9 cellular contexts compared by ENCODE assay signal in genomic region chr17:2090804-2091534, GRCh38. TPM values are rescaled to one million over a fixed set of nuclear protein-coding genes. Genes with fewer than 3 reads are reported as not detected.
DNase-seq lines count a peak whose midpoint lies in the region; ATAC-seq and TF ChIP-seq lines count a peak whose summit lies in the region.
"Had no signal": no experiment of that assay in that cellular context is flagged by ENCODE, and none has a peak within 500 bp of the region (broad histone marks: within the 10 kb centered on the region; RNA-seq: fewer than 3 reads in every experiment).

No MANE protein-coding gene starts in this region.

- no peak overlapping the region for H3K9ac ChIP-seq in KMS-11

- no peaks in the 10 kb centered on the region for H3K9me3 ChIP-seq in breast epithelium
- no peaks in the 10 kb centered on the region for H3K9me3 ChIP-seq in left lung

- peak; percentile 5 for ATAC-seq in left lung
- ATAC-seq in GM21825 (IDR thresholded peaks at IDR 0.05; ENCODE audit: unreplicated experiment) = no peak
- no peak for ATAC-seq in HG02588 (IDR thresholded peaks at IDR 0.05; ENCODE audit: unreplicated experiment)

- no peak overlapping the region for H2AFZ ChIP-seq in KMS-11 (ENCODE audit: low read depth)

- H3K4me1 ChIP-seq in KMS-11 (ENCODE audit: low read depth, poor library complexity, severe bottlenecking) (peaks cover 64% of the 10 kb centered on the region), breast epithelium (peaks cover 4 to 14% of the 10 kb centered on the region in 2 donors), left lung (peaks cover 50 to 79% of the 10 kb centered on the region in 2 donors)

- TF ChIP-seq CTCF in BJ (IDR thresholded peaks at IDR 0.05; ENCODE audit: insufficient read depth, low read depth, low read length) = peak; percentile 66
- TF ChIP-seq CTCF in KMS-11 (conservative IDR thresholded peaks at IDR 0.05; ENCODE audit: low read depth, low read length) = no peak
- TF ChIP-seq CTCF in breast epithelium (IDR thresholded peaks at IDR 0.05) = peak in 1 of 3 donors; percentile 30
- peak in 1 of 2 donors; percentile 29 for TF ChIP-seq CTCF in left lung (IDR thresholded peaks at IDR 0.05)

- no peak overlapping the region for H3K27ac ChIP-seq in KMS-11
- H3K27ac ChIP-seq in breast epithelium = peak overlapping the region; percentile 88 to 91
- H3K27ac ChIP-seq in left lung = peak overlapping the region; percentile 20 to 87

- H3K4me3 ChIP-seq in BJ (ENCODE audit: low read depth, low read length) (no peak overlapping the region), KMS-11 (IDR thresholded peaks at IDR 0.05; ENCODE audit: insufficient read depth, low read depth, low read length) (no peak overlapping the region), breast epithelium (no peak overlapping the region), left lung (no peak overlapping the region)

- POLR2A ChIA-PET in BJ (lab: Charles Lee) = interaction anchor here (0.9 to 1.0 kb wide), 2 partner anchors 12 to 22 kb away, joined by 3 to 4 read pairs; no protein-coding TSS in a partner anchor

- peak overlapping the region; percentile 81 for H3K4me2 ChIP-seq in KMS-11

- DNase-seq in BJ (ENCODE audit: low read depth) (peak; percentile 83), breast epithelium (ENCODE audit: low spot score in 2 of 2) (no peak), left lung (no peak), NCI-H82 (lab: John Stamatoyannopoulos, UW) (no peak), DMS53 treated with DMSO at 0.1 percent for 48 hours (lab: John Stamatoyannopoulos, UW; ENCODE audit: unreplicated experiment) (no peak)
- DNase-seq: naive B cell had no signal

- no peaks in the 10 kb centered on the region for H4K20me1 ChIP-seq in KMS-11 (ENCODE audit: insufficient read depth)

- H3K79me2 ChIP-seq in KMS-11 (ENCODE audit: insufficient read depth, low read depth) = no peaks in the 10 kb centered on the region

- peaks cover 2% of the 10 kb centered on the region; the same call in 1 of the 2 replicates for H3K36me3 ChIP-seq in BJ (ENCODE audit: control insufficient read depth, insufficient read depth, low read length)
- no peaks in the 10 kb centered on the region for H3K36me3 ChIP-seq in KMS-11 (ENCODE audit: insufficient read depth)
- H3K36me3 ChIP-seq in breast epithelium = no peaks in the 10 kb centered on the region
- no peaks in the 10 kb centered on the region for H3K36me3 ChIP-seq in left lung

- CTCF ChIA-PET in BJ (lab: Yijun Ruan, JAX) = interaction anchor here (0.6 to 3.8 kb wide), 12 partner anchors 10 to 548 kb away, joined by 3 to 40 read pairs (median 4); partner anchors contain the start of gene HIC1

- H3K27me3 ChIP-seq in BJ (ENCODE audit: control insufficient read depth, insufficient read depth, low read length) (no peaks in the 10 kb centered on the region), KMS-11 (ENCODE audit: insufficient read depth, low read depth) (no peaks in the 10 kb centered on the region), breast epithelium (no peaks in the 10 kb centered on the region), left lung (no peaks in the 10 kb centered on the region)

- intact Hi-C loops in breast epithelium (cut with DNase I; ENCODE audit: low total_unique reads) (no loop called here), left lung (cut with DNase I) (no loop called here)

- no peak for TF ChIP-seq POLR2A in breast epithelium (IDR thresholded peaks at IDR 0.05)

RNA-seq across cellular contexts. Expression of gene HIC1, which starts 36.1 kb away (rescaled TPM):
- 14.8 and 15.1 TPM in 2 replicates for polyA plus RNA-seq in BJ (2011; rRNA removed)
- polyA minus RNA-seq in BJ (2011; rRNA and poly(A)+ RNA removed) = 10.3 and 11.1 TPM in 2 replicates
- total RNA-seq in breast epithelium = 10 to 100 TPM; 12.6 to 16.4 (median 12.7) TPM
- 10 to 100 TPM; 25.5 to 28.2 TPM for total RNA-seq in left lung

RNA-seq across cellular contexts. Expression of gene OVCA2, which starts 49.1 kb away (rescaled TPM):
- polyA plus RNA-seq in BJ (2011; rRNA removed) = 42.0 and 56.7 TPM in 2 replicates
- polyA minus RNA-seq in BJ (2011; rRNA and poly(A)+ RNA removed) = 12.0 and 19.1 TPM in 2 replicates
- total RNA-seq in breast epithelium (10 to 100 TPM; 24.3 to 35.4 (median 32.5) TPM), left lung (10 to 100 TPM; 26.1 to 28.7 TPM)
